8 cellular contexts compared by ENCODE assay signal in the genomic region with DNA sequence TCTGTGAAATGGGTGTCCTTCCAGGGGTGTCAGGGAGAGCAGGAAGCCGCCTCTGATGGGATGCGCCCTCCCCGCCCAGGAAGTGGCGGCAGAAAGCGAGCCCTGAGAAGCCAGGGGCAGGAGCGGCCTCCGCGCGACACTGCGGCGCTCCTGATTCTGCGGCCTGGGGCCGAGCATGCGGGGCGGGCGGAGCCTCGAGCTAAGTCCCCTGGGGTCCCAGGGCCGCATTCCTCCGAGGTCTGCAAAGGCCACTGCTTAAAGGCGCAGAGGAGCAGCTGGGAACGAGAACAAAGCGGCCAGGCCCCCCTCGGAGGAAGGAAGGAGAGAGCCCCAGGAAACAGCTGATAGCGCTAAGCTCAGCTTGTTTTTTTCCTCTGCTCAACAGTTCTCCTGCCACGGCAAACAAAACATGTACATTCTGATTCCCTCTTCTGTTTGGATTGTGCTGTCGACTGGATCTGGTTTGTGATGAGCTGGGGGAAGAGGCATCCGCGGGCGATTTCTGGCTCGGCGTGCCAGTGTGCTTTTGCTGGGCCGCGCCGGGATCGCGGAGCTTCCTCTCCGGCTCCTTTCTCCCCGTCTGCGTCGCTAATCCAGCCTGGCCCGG. TPM values are rescaled to one million over a fixed set of nuclear protein-coding genes. Genes with fewer than 3 reads are reported as not detected.
DNase-seq lines count a peak whose midpoint lies in the region; TF ChIP-seq lines count a peak whose summit lies in the region.

No MANE protein-coding gene starts in this region.

- H3K4me1 ChIP-seq in urinary bladder (ENCODE audit: insufficient read depth) (no peaks in the 10 kb centered on the region), Karpas-422 (ENCODE audit: low read length) (no peaks in the 10 kb centered on the region)

- H3K4me2 ChIP-seq in neural cell (ENCODE audit: low read length) (peak overlapping the region; percentile 48), Karpas-422 (ENCODE audit: low read depth, low read length, poor library complexity, severe bottlenecking) (no peak overlapping the region)

- H3K27ac ChIP-seq in neural cell (ENCODE audit: low read length): no peak overlapping the region
- H3K27ac ChIP-seq in urinary bladder (ENCODE audit: low read depth): peak overlapping the region; percentile 80
- H3K27ac ChIP-seq in Karpas-422 (ENCODE audit: low read length): no peak overlapping the region

- H3F3A ChIP-seq in neural cell (ENCODE audit: insufficient read depth, low read length, poor library complexity, severe bottlenecking): no peaks in the 10 kb centered on the region

- H2AFZ ChIP-seq in neural cell (ENCODE audit: low read depth, low read length) (peak overlapping the region; percentile 41), Karpas-422 (ENCODE audit: low read length) (no peak overlapping the region)

- TF ChIP-seq CTCF in GM13976 (IDR thresholded peaks at IDR 0.05; ENCODE audit: borderline replicate concordance, control extremely low read depth, extremely low read depth, insufficient read depth, missing control alignments) (no peak), neural cell (IDR thresholded peaks at IDR 0.05; ENCODE audit: poor library complexity, severe bottlenecking) (no peak)

- H3K4me3 ChIP-seq in neural cell (ENCODE audit: low read length) (peak overlapping the region; percentile 43), urinary bladder (ENCODE audit: low read depth, low read length) (peak overlapping the region; percentile 20), Karpas-422 (ENCODE audit: low read length) (no peak overlapping the region)

- H3K27me3 ChIP-seq in neural cell (ENCODE audit: insufficient read depth, low read depth, low read length) (no peaks in the 10 kb centered on the region), Karpas-422 (ENCODE audit: low read length) (no peaks in the 10 kb centered on the region)

- H3K79me2 ChIP-seq in neural cell (replicated peaks; ENCODE audit: insufficient read depth, low read length): no peaks in the 10 kb centered on the region
- H3K79me2 ChIP-seq in Karpas-422 (ENCODE audit: low read length): no peaks in the 10 kb centered on the region

- DNase-seq in GM13976 (ENCODE audit: low spot score) (peak; percentile 60), KG1 (lab: John Stamatoyannopoulos, UW) (peak; percentile 80), germinal center (ENCODE audit: low spot score) (peak; percentile 30), Karpas-422 (no peak), HuH-7.5 (ENCODE audit: low spot score) (no peak)
- peak; percentile 13 for DNase-seq in activated T-helper 9 cell treated with anti-CD3 and anti-CD28 coated beads, Interleukin-2, amount 50 U/mL, for 16 hours (ENCODE audit: low read depth)

- H3K9me3 ChIP-seq in neural cell (ENCODE audit: low read length): no peaks in the 10 kb centered on the region
- H3K9me3 ChIP-seq in Karpas-422 (ENCODE audit: low read length): no peaks in the 10 kb centered on the region

- H3K36me3 ChIP-seq in neural cell (ENCODE audit: insufficient read depth, low read length) (no peaks in the 10 kb centered on the region), urinary bladder (ENCODE audit: insufficient read depth) (no peaks in the 10 kb centered on the region), Karpas-422 (ENCODE audit: insufficient read depth, low read length) (no peaks in the 10 kb centered on the region)

- H4K20me1 ChIP-seq in neural cell (ENCODE audit: insufficient read depth): no peaks in the 10 kb centered on the region
- H4K20me1 ChIP-seq in Karpas-422 (ENCODE audit: insufficient read depth, low read depth, low read length): no peaks in the 10 kb centered on the region

- no peak for TF ChIP-seq RAD21 in neural cell (conservative IDR thresholded peaks at IDR 0.05)

- in situ Hi-C loops in GM13976 (cut with MboI; ENCODE audit: low sequenced_read_pairs, unreplicated experiment): no loop called here

- no peak for TF ChIP-seq EP300 in neural cell (conservative IDR thresholded peaks at IDR 0.05; ENCODE audit: poor library complexity, severe bottlenecking)

- WGBS in urinary bladder: 3% methylated on average over 41 of the region's 41 CpGs

- H3K9ac ChIP-seq in neural cell (ENCODE audit: low read length) (peak overlapping the region; percentile 38), Karpas-422 (ENCODE audit: low read length) (no peak overlapping the region)

- H3K9me2 ChIP-seq in neural cell (ENCODE audit: insufficient read depth, low read length) (no peaks in the 10 kb centered on the region), Karpas-422 (replicated peaks; ENCODE audit: insufficient read depth, low read length) (no peaks in the 10 kb centered on the region)

TF ChIP-seq in neural cell, 6 proteins besides CTCF, POLR2A, EP300 and RAD21:
- TF ChIP-seq SMC3 (conservative IDR thresholded peaks at IDR 0.05; ENCODE audit: poor library complexity): no peak
- TF ChIP-seq, protein P1, sequence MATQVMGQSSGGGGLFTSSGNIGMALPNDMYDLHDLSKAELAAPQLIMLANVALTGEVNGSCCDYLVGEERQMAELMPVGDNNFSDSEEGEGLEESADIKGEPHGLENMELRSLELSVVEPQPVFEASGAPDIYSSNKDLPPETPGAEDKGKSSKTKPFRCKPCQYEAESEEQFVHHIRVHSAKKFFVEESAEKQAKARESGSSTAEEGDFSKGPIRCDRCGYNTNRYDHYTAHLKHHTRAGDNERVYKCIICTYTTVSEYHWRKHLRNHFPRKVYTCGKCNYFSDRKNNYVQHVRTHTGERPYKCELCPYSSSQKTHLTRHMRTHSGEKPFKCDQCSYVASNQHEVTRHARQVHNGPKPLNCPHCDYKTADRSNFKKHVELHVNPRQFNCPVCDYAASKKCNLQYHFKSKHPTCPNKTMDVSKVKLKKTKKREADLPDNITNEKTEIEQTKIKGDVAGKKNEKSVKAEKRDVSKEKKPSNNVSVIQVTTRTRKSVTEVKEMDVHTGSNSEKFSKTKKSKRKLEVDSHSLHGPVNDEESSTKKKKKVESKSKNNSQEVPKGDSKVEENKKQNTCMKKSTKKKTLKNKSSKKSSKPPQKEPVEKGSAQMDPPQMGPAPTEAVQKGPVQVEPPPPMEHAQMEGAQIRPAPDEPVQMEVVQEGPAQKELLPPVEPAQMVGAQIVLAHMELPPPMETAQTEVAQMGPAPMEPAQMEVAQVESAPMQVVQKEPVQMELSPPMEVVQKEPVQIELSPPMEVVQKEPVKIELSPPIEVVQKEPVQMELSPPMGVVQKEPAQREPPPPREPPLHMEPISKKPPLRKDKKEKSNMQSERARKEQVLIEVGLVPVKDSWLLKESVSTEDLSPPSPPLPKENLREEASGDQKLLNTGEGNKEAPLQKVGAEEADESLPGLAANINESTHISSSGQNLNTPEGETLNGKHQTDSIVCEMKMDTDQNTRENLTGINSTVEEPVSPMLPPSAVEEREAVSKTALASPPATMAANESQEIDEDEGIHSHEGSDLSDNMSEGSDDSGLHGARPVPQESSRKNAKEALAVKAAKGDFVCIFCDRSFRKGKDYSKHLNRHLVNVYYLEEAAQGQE (IDR thresholded peaks at IDR 0.05; ENCODE audit: borderline replicate concordance): no peak
- no peak for TF ChIP-seq TAF1 (IDR thresholded peaks at IDR 0.05; ENCODE audit: low read depth)
- TF ChIP-seq MXI1 (conservative IDR thresholded peaks at IDR 0.05; ENCODE audit: poor library complexity, severe bottlenecking): no peak
- TF ChIP-seq POLR2AphosphoS5 (IDR thresholded peaks at IDR 0.05): no peak
- no peak for TF ChIP-seq EZH2 (IDR thresholded peaks at IDR 0.05; ENCODE audit: borderline replicate concordance, insufficient read depth, low read length, poor library complexity, severe bottlenecking)

RNA-seq across cellular contexts. Expression of a gene that starts 34.1 kb away (rescaled TPM):
- 0.16 TPM in 1 of 2 replicates, not detected in the other for polyA plus RNA-seq in neural cell
- not detected in 2 replicates for polyA minus RNA-seq in neural cell
- 0.16 TPM for total RNA-seq in urinary bladder
- 0.05 TPM for polyA plus RNA-seq in urinary bladder
- total RNA-seq in Karpas-422 (2014; rRNA removed; shearing (Covaris generic); ENCODE audit: low replicate concordance): not detected in 2 replicates

RNA-seq across cellular contexts. Expression of a gene that starts 59.2 kb away (rescaled TPM):
- 170 and 192 TPM in 2 replicates for polyA plus RNA-seq in neural cell
- 47.0 and 58.0 TPM in 2 replicates for polyA minus RNA-seq in neural cell
- 39.4 TPM for total RNA-seq in urinary bladder
- 102 TPM for polyA plus RNA-seq in urinary bladder
- 38.5 and 63.9 TPM in 2 replicates for total RNA-seq in Karpas-422 (2014; rRNA removed; shearing (Covaris generic); ENCODE audit: low replicate concordance)

Comparison
In these comparisons a context has a peak if more than half of its experiments do, and no peak if none do; other contexts are left out.
1. DNase-seq: peak in GM13976 (single experiment), KG1 (single experiment), activated T-helper 9 cell treated with anti-CD3 and anti-CD28 coated beads, Interleukin-2, amount 50 U/mL, for 16 hours (single experiment) and germinal center (single experiment); none in Karpas-422 (single experiment) and HuH-7.5 (single experiment).